8 cellular contexts compared by ENCODE assay signal in the genomic region with DNA sequence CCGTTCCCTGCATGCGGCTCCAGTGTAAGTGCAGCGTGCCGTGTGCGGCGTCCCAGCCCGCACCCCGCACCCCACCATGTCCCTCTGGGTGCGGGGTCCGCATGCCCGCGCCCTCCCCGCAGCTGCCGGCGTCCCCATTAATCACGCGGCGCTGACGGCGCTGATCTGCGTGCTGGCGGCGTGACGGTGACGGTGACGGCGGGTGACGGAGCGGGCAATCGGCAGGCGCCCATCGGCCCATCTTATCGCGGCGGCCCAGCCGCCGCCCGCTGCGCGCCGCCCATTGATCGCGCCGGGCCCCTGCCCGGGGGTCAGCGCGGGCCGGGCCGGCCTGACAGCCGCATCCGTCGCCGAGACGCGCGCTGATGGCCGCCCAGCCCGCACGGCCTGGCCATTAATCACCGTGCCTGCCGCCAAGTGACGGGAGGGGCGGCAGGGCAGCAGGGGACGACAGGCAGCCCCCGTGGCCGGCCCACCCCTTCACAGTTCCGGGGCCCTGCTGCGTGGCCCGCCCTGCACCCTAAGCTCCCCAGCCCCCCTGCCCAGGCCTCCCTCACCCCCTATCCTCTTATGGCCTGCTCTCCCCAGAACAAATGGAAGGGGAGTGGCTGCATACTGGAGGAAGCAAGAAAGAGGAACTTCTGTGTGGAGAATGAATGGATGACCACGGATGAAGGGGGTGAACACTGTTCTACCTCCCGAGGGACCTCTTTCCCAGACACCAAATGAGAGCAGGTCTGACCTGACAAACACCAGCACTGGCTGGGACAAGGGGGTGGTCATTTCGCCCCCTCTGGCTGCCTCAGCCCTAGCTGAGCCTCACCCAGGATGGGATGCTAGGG. TPM values are rescaled to one million over a fixed set of nuclear protein-coding genes. Genes with fewer than 3 reads are reported as not detected.
A peak's percentile ranks its signal among the peaks of the same experiment; 100 is the strongest.
DNase-seq lines count a peak whose midpoint lies in the region; ATAC-seq, FAIRE-seq and TF ChIP-seq lines count a peak whose summit lies in the region.

No MANE protein-coding gene starts in this region.

- 26 to 50% methylated on average over 2 to 9 of the region's 72 CpGs for WGBS in esophagus squamous epithelium, 2 donors
- WGBS in aorta, 2 donors: 5 to 25% methylated on average over 8 to 72 of the region's 72 CpGs

- H3K9me3 Mint-ChIP-seq in natural killer cell treated with Interleukin-12 subunit alpha and Interleukin-12 subunit beta and Interleukin-15 and Interleukin-18, amount 100 ng/mL, for 72 hours: no peaks in the 10 kb centered on the region

- H3K27me3 ChIP-seq in H7 (ENCODE audit: control insufficient read depth, insufficient read depth, low read length) (peaks cover 6% of the 10 kb centered on the region), WERI-Rb-1 (ENCODE audit: insufficient read depth, low read depth, severe bottlenecking) (no peaks in the 10 kb centered on the region), esophagus squamous epithelium (no peaks in the 10 kb centered on the region), aorta (ENCODE audit: control insufficient read depth in 1 of 2, insufficient read depth in 2 of 2, low read length in 1 of 2) (no peaks in the 10 kb centered on the region)

- peaks cover 17% of the 10 kb centered on the region for H3K36me3 ChIP-seq in H7 (replicated peaks; ENCODE audit: control insufficient read depth, insufficient read depth, low read length)
- peaks cover 35% of the 10 kb centered on the region for H3K36me3 ChIP-seq in WERI-Rb-1
- H3K36me3 ChIP-seq in esophagus squamous epithelium: peaks cover 0 to 55% (median 15%) of the 10 kb centered on the region in 3 donors
- no peaks in the 10 kb centered on the region for H3K36me3 ChIP-seq in aorta (ENCODE audit: control insufficient read depth in 1 of 2, insufficient read depth in 2 of 2, low read length in 1 of 2)

- peak in 1 of 2 donors; percentile 17 for ATAC-seq in natural killer cell treated with Interleukin-12 subunit alpha and Interleukin-12 subunit beta and Interleukin-15 and Interleukin-18, amount 100 ng/mL, for 72 hours
- ATAC-seq in aorta (ENCODE audit: low FRiP score) (no peak), HG02678 (IDR thresholded peaks at IDR 0.05; ENCODE audit: unreplicated experiment) (no peak), HG02885 (IDR thresholded peaks at IDR 0.05; ENCODE audit: poor library complexity, unreplicated experiment) (no peak)

- peaks cover 12 to 15% of the 10 kb centered on the region in 2 donors for H3K4me1 Mint-ChIP-seq in natural killer cell treated with Interleukin-12 subunit alpha and Interleukin-12 subunit beta and Interleukin-15 and Interleukin-18, amount 100 ng/mL, for 72 hours (ENCODE audit: low read depth in 2 of 2)

- H3K4me3 ChIP-seq in H7 (ENCODE audit: insufficient read depth, low read depth, low read length) (peak overlapping the region; percentile 49), WERI-Rb-1 (ENCODE audit: low read depth, low read length) (peak overlapping the region; percentile 47), esophagus squamous epithelium (peak overlapping the region; percentile 37 to 70 (median 60)), aorta (ENCODE audit: low read length in 2 of 2) (peak overlapping the region; percentile 15 to 16)

- no peak for TF ChIP-seq POLR2A in esophagus squamous epithelium (IDR thresholded peaks at IDR 0.05)

- H3K36me3 Mint-ChIP-seq in natural killer cell treated with Interleukin-12 subunit alpha and Interleukin-12 subunit beta and Interleukin-15 and Interleukin-18, amount 100 ng/mL, for 72 hours: no peaks in the 10 kb centered on the region

- DNase-seq in H7 (peak; percentile 69), WERI-Rb-1 (no peak), esophagus squamous epithelium (lab: John Stamatoyannopoulos, UW) (no peak), aorta (peak; percentile 79 to 84), D721Med (ENCODE audit: insufficient read length, low spot score) (no peak)
- no peak for DNase-seq in natural killer cell treated with Interleukin-12 subunit alpha and Interleukin-12 subunit beta and Interleukin-15 and Interleukin-18, amount 100 ng/mL, for 72 hours (ENCODE audit: low spot score)

- H3K9me3 ChIP-seq in WERI-Rb-1 (ENCODE audit: severe bottlenecking) (no peaks in the 10 kb centered on the region), esophagus squamous epithelium (no peaks in the 10 kb centered on the region), aorta (ENCODE audit: control insufficient read depth, low read length) (no peaks in the 10 kb centered on the region)

- TF ChIP-seq CTCF in WERI-Rb-1 (IDR thresholded peaks at IDR 0.05; ENCODE audit: low read depth, low read length) (no peak), esophagus squamous epithelium (IDR thresholded peaks at IDR 0.05) (no peak), D721Med (IDR thresholded peaks at IDR 0.05; ENCODE audit: insufficient read depth, missing control alignments) (no peak)

- no peak overlapping the region for H3K27ac Mint-ChIP-seq in natural killer cell treated with Interleukin-12 subunit alpha and Interleukin-12 subunit beta and Interleukin-15 and Interleukin-18, amount 100 ng/mL, for 72 hours

- H3K27ac ChIP-seq in WERI-Rb-1 (no peak overlapping the region), esophagus squamous epithelium (peak overlapping the region in 3 of 4 donors; percentile 29 to 71 (median 71)), aorta (ENCODE audit: low read depth in 1 of 2, low read length in 2 of 2) (no peak overlapping the region)

- intact Hi-C loops in esophagus squamous epithelium (cut with DNase I): no loop called here
- intact Hi-C loops in aorta (cut with DNase I): no loop called here

- FAIRE-seq in D721Med (lab: Jason Lieb, UNC): no peak

- H3K4me3 Mint-ChIP-seq in natural killer cell treated with Interleukin-12 subunit alpha and Interleukin-12 subunit beta and Interleukin-15 and Interleukin-18, amount 100 ng/mL, for 72 hours: peak overlapping the region; percentile 58

- no peaks in the 10 kb centered on the region for H3K27me3 Mint-ChIP-seq in natural killer cell treated with Interleukin-12 subunit alpha and Interleukin-12 subunit beta and Interleukin-15 and Interleukin-18, amount 100 ng/mL, for 72 hours

- peaks cover 18 to 47% (median 19%) of the 10 kb centered on the region in 3 donors for H3K4me1 ChIP-seq in esophagus squamous epithelium
- H3K4me1 ChIP-seq in aorta (ENCODE audit: control insufficient read depth in 1 of 2, insufficient read depth in 2 of 2, low read length in 2 of 2): no peaks in the 10 kb centered on the region

RNA-seq across cellular contexts. Expression of gene SEC61A1, which starts 24.8 kb away (rescaled TPM):
- total RNA-seq in H7 (2014; rRNA removed; shearing (Covaris generic)): 88.9 and 121 TPM in 2 replicates
- total RNA-seq in esophagus squamous epithelium: 100 to 1,000 TPM in 3 of 4 donors, 10 to 100 TPM in 1; 99.9 to 183 (median 124) TPM
- 100 to 1,000 TPM; 278 to 291 TPM for total RNA-seq in natural killer cell treated with Interleukin-12 subunit alpha and Interleukin-12 subunit beta and Interleukin-15 and Interleukin-18, amount 100 ng/mL, for 72 hours
- total RNA-seq in aorta: 100 to 1,000 TPM; 156 to 172 TPM
- 100 to 1,000 TPM in 1 of 2 donors, 10 to 100 TPM in 1; 33.6 to 127 TPM for polyA plus RNA-seq in aorta

RNA-seq across cellular contexts. Expression of gene RUVBL1, which starts 46.6 kb away (rescaled TPM):
- total RNA-seq in H7 (2014; rRNA removed; shearing (Covaris generic)): 179 and 182 TPM in 2 replicates
- total RNA-seq in esophagus squamous epithelium: 10 to 100 TPM; 17.6 to 50.4 (median 34.3) TPM
- total RNA-seq in natural killer cell treated with Interleukin-12 subunit alpha and Interleukin-12 subunit beta and Interleukin-15 and Interleukin-18, amount 100 ng/mL, for 72 hours: 10 to 100 TPM; 46.6 to 93.0 TPM
- total RNA-seq in aorta: 10 to 100 TPM; 15.4 to 17.5 TPM
- 10 to 100 TPM; 12.3 to 18.5 TPM for polyA plus RNA-seq in aorta

Comparison
In these comparisons a context has a peak if more than half of its experiments do, and no peak if none do; other contexts are left out.
1. DNase-seq: peak in H7 (single experiment) and aorta (2 of 2); none in WERI-Rb-1 (single experiment), esophagus squamous epithelium (single experiment), natural killer cell treated with Interleukin-12 subunit alpha and Interleukin-12 subunit beta and Interleukin-15 and Interleukin-18, amount 100 ng/mL, for 72 hours (single experiment) and D721Med (single experiment).
2. H3K27ac ChIP-seq: peak in esophagus squamous epithelium (3 of 4); none in WERI-Rb-1 (single experiment) and aorta (0 of 2).
3. Peak in every context shown above with its lines, with median percentiles within 50 percentile points of each other: H3K4me3 ChIP-seq.